ENCODE assay signal across 1 cellular context in the genomic region with DNA sequence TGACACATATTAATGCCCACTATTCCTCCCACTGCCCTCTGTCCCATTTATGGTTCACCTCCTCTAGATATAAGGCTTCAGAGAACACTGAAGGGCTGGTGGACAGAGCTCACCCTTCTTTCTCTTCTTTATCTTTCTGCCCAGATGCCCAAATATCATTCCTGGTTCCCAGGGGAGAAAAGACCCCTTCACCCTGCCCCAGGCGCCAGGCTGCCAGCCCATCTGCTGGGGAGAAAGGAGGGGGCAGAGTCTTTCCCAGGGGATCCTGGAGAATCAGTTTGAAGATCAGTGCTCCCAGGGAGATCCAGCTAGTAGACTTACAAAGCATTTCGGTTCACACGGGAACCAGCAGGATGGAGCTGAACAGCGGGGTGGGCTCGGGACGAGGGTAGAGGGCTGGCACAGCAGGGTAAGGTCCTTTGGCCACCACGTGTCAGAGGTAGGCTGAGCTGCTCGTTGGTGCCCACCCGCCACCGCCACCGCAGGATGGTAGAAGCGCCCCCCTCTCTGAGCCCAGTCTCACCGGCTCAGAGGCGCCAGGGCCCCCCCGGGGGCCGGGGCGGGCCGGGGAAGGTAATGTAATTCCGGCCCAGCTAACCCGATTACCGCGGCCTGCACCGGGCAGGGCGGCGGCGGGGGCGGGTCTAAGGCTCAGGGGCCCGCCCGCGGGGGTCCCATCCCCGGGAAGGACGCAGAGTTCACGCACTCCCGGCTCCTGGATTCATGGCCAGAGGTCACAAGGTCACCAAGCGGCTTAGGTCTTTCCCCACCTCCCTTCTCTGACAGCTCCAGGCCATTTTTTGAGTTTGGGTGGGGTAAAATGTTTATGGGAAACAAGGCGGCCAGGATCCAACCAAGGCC.
TF ChIP-seq lines count a peak whose summit lies in the region.

No MANE protein-coding gene starts in this region.

TF ChIP-seq in HepG2, 621 proteins besides CTCF, POLR2A, EP300 and RAD21 (continued from another document and continues in another):
- TF ChIP-seq RFX1 (IDR thresholded peaks at IDR 0.05) (no peak), ZNF256 (CRISPR knock-in tag; conservative IDR thresholded peaks at IDR 0.05) (no peak), ZNF678 (CRISPR knock-in tag; IDR thresholded peaks at IDR 0.05) (no peak), KLF13 (CRISPR knock-in tag; IDR thresholded peaks at IDR 0.05) (no peak), FLYWCH1 (CRISPR knock-in tag; IDR thresholded peaks at IDR 0.05) (no peak), SRSF1 (optimal IDR thresholded peaks at IDR 0.05; ENCODE audit: low read depth, low read length) (peak; percentile 98), ZNF441 (CRISPR knock-in tag; IDR thresholded peaks at IDR 0.05; ENCODE audit: borderline replicate concordance) (no peak), ZNF225 (CRISPR knock-in tag; IDR thresholded peaks at IDR 0.05) (0 out of 2 replicates have a peak, but pooled peaks have one; percentile 9), KDM2A (CRISPR knock-in tag; IDR thresholded peaks at IDR 0.05; ENCODE audit: borderline replicate concordance, low read depth) (peak; percentile 75; the same call in 1 of the 2 replicates), ELF3 (CRISPR knock-in tag; IDR thresholded peaks at IDR 0.05) (no peak), NCOA5 (CRISPR knock-in tag; IDR thresholded peaks at IDR 0.05) (no peak), ZNF788 (CRISPR knock-in tag; IDR thresholded peaks at IDR 0.05; ENCODE audit: borderline replicate concordance) (no peak), ZBTB7A (CRISPR knock-in tag; IDR thresholded peaks at IDR 0.05) (peak; percentile 40; the same call in 1 of the 2 replicates), GABPA (IDR thresholded peaks at IDR 0.05; ENCODE audit: low read depth, low read length) (no peak), GABPA (CRISPR knock-in tag; IDR thresholded peaks at IDR 0.05; ENCODE audit: low read depth) (no peak), ZEB1 (IDR thresholded peaks at IDR 0.05; ENCODE audit: insufficient replicate concordance, low read depth) (peak; percentile 40), HMGA1 (CRISPR knock-in tag; conservative IDR thresholded peaks at IDR 0.05) (no peak), ZNF674 (CRISPR knock-in tag; IDR thresholded peaks at IDR 0.05; ENCODE audit: low read depth) (no peak), ZNF33A (CRISPR knock-in tag; IDR thresholded peaks at IDR 0.05; ENCODE audit: borderline replicate concordance) (no peak), ZNF280D (CRISPR knock-in tag; IDR thresholded peaks at IDR 0.05) (peak; percentile 74), ZBTB2 (CRISPR knock-in tag; IDR thresholded peaks at IDR 0.05; ENCODE audit: low read depth) (no peak; the same call in 1 of the 2 replicates), ZNF709 (CRISPR knock-in tag; IDR thresholded peaks at IDR 0.05) (peak; percentile 55; the same call in 1 of the 2 replicates), HNF1B (CRISPR knock-in tag; IDR thresholded peaks at IDR 0.05) (peak; percentile 70), STAG1 (CRISPR knock-in tag; IDR thresholded peaks at IDR 0.05) (no peak), AFF4 (CRISPR knock-in tag; IDR thresholded peaks at IDR 0.05) (no peak), ZNF768 (CRISPR knock-in tag; IDR thresholded peaks at IDR 0.05) (peak; percentile 68; the same call in 1 of the 2 replicates), RARA (CRISPR knock-in tag; IDR thresholded peaks at IDR 0.05) (peak; percentile 73), RXRA (CRISPR knock-in tag; IDR thresholded peaks at IDR 0.05) (peak; percentile 11; the same call in 1 of the 2 replicates), ZSCAN12 (CRISPR knock-in tag; IDR thresholded peaks at IDR 0.05) (no peak), ZNF460 (CRISPR knock-in tag; IDR thresholded peaks at IDR 0.05; ENCODE audit: borderline replicate concordance) (no peak), U2AF1 (optimal IDR thresholded peaks at IDR 0.05; ENCODE audit: low read depth, low read length) (no peak), ELK4 (CRISPR knock-in tag; IDR thresholded peaks at IDR 0.05; ENCODE audit: borderline replicate concordance) (no peak), ZNF749 (CRISPR knock-in tag; IDR thresholded peaks at IDR 0.05; ENCODE audit: borderline replicate concordance) (no peak), GFI1 (CRISPR knock-in tag; IDR thresholded peaks at IDR 0.05; ENCODE audit: borderline replicate concordance) (no peak; the same call in 1 of the 2 replicates), HOXA5 (CRISPR knock-in tag; IDR thresholded peaks at IDR 0.05) (no peak), SRF (IDR thresholded peaks at IDR 0.05; ENCODE audit: low read depth, low read length) (no peak), ZNF260 (CRISPR knock-in tag; IDR thresholded peaks at IDR 0.05; ENCODE audit: borderline replicate concordance, low read depth) (no peak), JUND (CRISPR knock-in tag; IDR thresholded peaks at IDR 0.05) (no peak)
- TF ChIP-seq, protein P1, sequence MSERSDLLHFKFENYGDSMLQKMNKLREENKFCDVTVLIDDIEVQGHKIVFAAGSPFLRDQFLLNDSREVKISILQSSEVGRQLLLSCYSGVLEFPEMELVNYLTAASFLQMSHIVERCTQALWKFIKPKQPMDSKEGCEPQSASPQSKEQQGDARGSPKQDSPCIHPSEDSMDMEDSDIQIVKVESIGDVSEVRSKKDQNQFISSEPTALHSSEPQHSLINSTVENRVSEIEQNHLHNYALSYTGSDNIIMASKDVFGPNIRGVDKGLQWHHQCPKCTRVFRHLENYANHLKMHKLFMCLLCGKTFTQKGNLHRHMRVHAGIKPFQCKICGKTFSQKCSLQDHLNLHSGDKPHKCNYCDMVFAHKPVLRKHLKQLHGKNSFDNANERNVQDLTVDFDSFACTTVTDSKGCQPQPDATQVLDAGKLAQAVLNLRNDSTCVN (CRISPR knock-in tag; IDR thresholded peaks at IDR 0.05; ENCODE audit: borderline replicate concordance): no peak
- TF ChIP-seq, protein P2, sequence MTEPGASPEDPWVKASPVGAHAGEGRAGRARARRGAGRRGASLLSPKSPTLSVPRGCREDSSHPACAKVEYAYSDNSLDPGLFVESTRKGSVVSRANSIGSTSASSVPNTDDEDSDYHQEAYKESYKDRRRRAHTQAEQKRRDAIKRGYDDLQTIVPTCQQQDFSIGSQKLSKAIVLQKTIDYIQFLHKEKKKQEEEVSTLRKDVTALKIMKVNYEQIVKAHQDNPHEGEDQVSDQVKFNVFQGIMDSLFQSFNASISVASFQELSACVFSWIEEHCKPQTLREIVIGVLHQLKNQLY (CRISPR knock-in tag; IDR thresholded peaks at IDR 0.05): no peak
- TF ChIP-seq, protein P3, sequence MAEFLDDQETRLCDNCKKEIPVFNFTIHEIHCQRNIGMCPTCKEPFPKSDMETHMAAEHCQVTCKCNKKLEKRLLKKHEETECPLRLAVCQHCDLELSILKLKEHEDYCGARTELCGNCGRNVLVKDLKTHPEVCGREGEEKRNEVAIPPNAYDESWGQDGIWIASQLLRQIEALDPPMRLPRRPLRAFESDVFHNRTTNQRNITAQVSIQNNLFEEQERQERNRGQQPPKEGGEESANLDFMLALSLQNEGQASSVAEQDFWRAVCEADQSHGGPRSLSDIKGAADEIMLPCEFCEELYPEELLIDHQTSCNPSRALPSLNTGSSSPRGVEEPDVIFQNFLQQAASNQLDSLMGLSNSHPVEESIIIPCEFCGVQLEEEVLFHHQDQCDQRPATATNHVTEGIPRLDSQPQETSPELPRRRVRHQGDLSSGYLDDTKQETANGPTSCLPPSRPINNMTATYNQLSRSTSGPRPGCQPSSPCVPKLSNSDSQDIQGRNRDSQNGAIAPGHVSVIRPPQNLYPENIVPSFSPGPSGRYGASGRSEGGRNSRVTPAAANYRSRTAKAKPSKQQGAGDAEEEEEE (CRISPR knock-in tag; IDR thresholded peaks at IDR 0.05; ENCODE audit: borderline replicate concordance): no peak
- TF ChIP-seq, protein P4, sequence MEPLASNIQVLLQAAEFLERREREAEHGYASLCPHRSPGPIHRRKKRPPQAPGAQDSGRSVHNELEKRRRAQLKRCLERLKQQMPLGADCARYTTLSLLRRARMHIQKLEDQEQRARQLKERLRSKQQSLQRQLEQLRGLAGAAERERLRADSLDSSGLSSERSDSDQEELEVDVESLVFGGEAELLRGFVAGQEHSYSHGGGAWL (CRISPR knock-in tag; IDR thresholded peaks at IDR 0.05): peak; percentile 32; the same call in 1 of the 2 replicates
- TF ChIP-seq, protein P5, sequence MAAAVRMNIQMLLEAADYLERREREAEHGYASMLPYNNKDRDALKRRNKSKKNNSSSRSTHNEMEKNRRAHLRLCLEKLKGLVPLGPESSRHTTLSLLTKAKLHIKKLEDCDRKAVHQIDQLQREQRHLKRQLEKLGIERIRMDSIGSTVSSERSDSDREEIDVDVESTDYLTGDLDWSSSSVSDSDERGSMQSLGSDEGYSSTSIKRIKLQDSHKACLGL (CRISPR knock-in tag; IDR thresholded peaks at IDR 0.05): no peak
